Comparison of ENCODE assay signal across 21 cellular contexts in the genomic region with DNA sequence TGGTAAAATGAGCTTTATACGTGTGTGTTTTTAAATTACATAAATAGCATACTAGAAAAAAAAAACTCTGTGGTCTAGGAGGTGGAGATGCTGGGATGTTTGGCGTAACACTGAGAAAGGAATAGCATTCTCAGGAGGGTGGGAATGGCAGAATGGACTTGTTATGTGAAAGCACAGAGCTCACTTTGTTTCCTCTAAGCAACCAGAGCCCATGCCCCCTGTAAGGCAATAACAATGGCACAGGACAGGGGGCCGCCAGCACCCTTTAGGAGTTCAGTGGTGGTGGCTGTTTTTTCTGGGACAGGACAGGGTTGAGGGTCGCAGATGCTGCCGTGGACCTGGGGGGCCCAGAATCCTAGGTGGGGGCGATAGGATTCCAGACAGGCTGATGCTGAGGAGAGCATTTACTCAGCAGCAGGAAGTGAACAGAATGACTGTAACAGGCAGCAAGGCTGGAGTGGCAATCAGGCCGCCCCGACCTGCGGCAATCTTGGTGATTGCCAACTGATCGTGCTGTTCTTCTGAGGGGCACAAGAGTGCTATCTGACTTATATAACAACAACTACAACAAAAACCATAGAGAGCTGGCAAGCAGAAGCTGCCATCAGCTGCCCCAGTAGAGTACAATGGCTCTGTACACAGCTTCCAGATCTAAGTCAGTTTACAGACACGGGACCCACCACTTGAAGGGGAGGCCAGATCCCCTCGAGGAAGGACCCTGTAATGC.
"Had no signal": no experiment of that assay in that cellular context is flagged by ENCODE, and none has a peak within 500 bp of the region (broad histone marks: within the 10 kb centered on the region; RNA-seq: fewer than 3 reads in every experiment).

No MANE protein-coding gene starts in this region.

- FAIRE-seq: colon, endometrium had no signal

- H3K27ac Mint-ChIP-seq: activated CD8-positive, alpha-beta memory T cell treated with anti-CD3 and anti-CD28 coated beads, Interleukin-2, amount 10 ng/mL, durations not matched to agents 7 days and 5 days; activated naive CD4-positive, alpha-beta T cell treated with anti-CD3 and anti-CD28 coated beads, Interleukin-2, amount 10 ng/mL, durations not matched to agents 7 days and 5 days; immature natural killer cell; stimulated activated naive CD8-positive, alpha-beta T cell treated with anti-CD3 and anti-CD28 coated beads, Interleukin-15, Interleukin-2, amounts not matched to agents 100 ng/mL and 50 ng/mL, for 24 hours; T-cell had no signal

- H3K36me3 ChIP-seq: ascending aorta, esophagus squamous epithelium, prostate gland, right lobe of liver, upper lobe of left lung had no signal

- H3K27ac ChIP-seq: ascending aorta, esophagus squamous epithelium, prostate gland, right lobe of liver, testis, upper lobe of left lung had no signal

- H3K4me3 ChIP-seq: ascending aorta, esophagus squamous epithelium, prostate gland, right lobe of liver, testis, upper lobe of left lung had no signal

- H3K36me3 Mint-ChIP-seq: activated CD8-positive, alpha-beta memory T cell treated with anti-CD3 and anti-CD28 coated beads, Interleukin-2, amount 10 ng/mL, durations not matched to agents 7 days and 5 days; activated naive CD4-positive, alpha-beta T cell treated with anti-CD3 and anti-CD28 coated beads, Interleukin-2, amount 10 ng/mL, durations not matched to agents 7 days and 5 days; T-cell had no signal

- H3K27me3 ChIP-seq: ascending aorta, esophagus squamous epithelium, right lobe of liver, testis, upper lobe of left lung had no signal

- ATAC-seq: activated CD8-positive, alpha-beta memory T cell treated with anti-CD3 and anti-CD28 coated beads, Interleukin-2, amount 10 ng/mL, durations not matched to agents 7 days and 5 days; left lobe of liver; naive thymus-derived CD8-positive, alpha-beta T cell; right lobe of liver; T-cell had no signal

- DNase-seq: activated CD4-positive, alpha-beta T cell treated with anti-CD3 and anti-CD28 coated beads, Interleukin-2, amount 50 U/mL, for 48 hours; activated CD4-positive, CD25-positive, alpha-beta regulatory T cell treated with anti-CD3 and anti-CD28 coated beads, Interleukin-2, amount 50 U/mL, for 72 hours; activated CD8-positive, alpha-beta memory T cell treated with anti-CD3 and anti-CD28 coated beads, Interleukin-2, amount 10 ng/mL, durations not matched to agents 7 days and 5 days; activated naive CD4-positive, alpha-beta T cell treated with anti-CD3 and anti-CD28 coated beads, Interleukin-2, amount 10 ng/mL, durations not matched to agents 7 days and 5 days; activated T-cell treated with anti-CD3 and anti-CD28 coated beads, Interleukin-2, amount 50 U/mL, for 1 hour; esophagus squamous epithelium; glutamatergic neuron; immature natural killer cell; mammary epithelial cell; naive thymus-derived CD8-positive, alpha-beta T cell; right lobe of liver; T-cell; T-helper 9 cell; testis; upper lobe of left lung had no signal

- H3K4me3 Mint-ChIP-seq: activated CD8-positive, alpha-beta memory T cell treated with anti-CD3 and anti-CD28 coated beads, Interleukin-2, amount 10 ng/mL, durations not matched to agents 7 days and 5 days; activated naive CD4-positive, alpha-beta T cell treated with anti-CD3 and anti-CD28 coated beads, Interleukin-2, amount 10 ng/mL, durations not matched to agents 7 days and 5 days; immature natural killer cell; naive thymus-derived CD8-positive, alpha-beta T cell; stimulated activated naive CD8-positive, alpha-beta T cell treated with anti-CD3 and anti-CD28 coated beads, Interleukin-15, Interleukin-2, amounts not matched to agents 100 ng/mL and 50 ng/mL, for 24 hours; T-cell had no signal

- H3K9me3 Mint-ChIP-seq: activated naive CD4-positive, alpha-beta T cell treated with anti-CD3 and anti-CD28 coated beads, Interleukin-2, amount 10 ng/mL, durations not matched to agents 7 days and 5 days had no signal

- H3K9me3 ChIP-seq: ascending aorta, esophagus squamous epithelium, prostate gland, right lobe of liver, testis, upper lobe of left lung had no signal

- H3K4me1 Mint-ChIP-seq: activated CD8-positive, alpha-beta memory T cell treated with anti-CD3 and anti-CD28 coated beads, Interleukin-2, amount 10 ng/mL, durations not matched to agents 7 days and 5 days; activated naive CD4-positive, alpha-beta T cell treated with anti-CD3 and anti-CD28 coated beads, Interleukin-2, amount 10 ng/mL, durations not matched to agents 7 days and 5 days; immature natural killer cell; T-cell had no signal

- H3K27me3 Mint-ChIP-seq: naive thymus-derived CD8-positive, alpha-beta T cell had no signal

- H3K4me1 ChIP-seq: right lobe of liver had no signal
